In the genomic region with DNA sequence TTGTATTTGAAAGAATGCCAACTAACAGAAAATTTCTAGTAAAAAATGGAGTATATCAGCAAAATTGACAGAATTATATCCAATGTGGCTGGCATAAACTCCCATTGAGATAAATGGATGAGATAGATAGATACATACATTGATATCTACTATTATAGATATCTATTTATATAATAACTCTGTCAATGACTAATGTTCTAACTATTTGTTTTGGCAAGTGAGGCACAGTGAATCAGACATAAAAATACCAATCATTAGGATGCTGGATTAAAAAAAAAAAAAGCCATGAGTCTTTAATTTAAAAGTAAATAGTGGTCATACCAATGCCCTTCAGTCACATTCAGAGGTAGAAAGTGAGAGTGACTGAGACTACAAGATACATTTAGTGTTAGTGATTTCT, we compare ENCODE assay signal across 15 cellular contexts. TPM values are rescaled to one million over a fixed set of nuclear protein-coding genes. Genes with fewer than 3 reads are reported as not detected.
DNase-seq lines count a peak whose midpoint lies in the region; ATAC-seq and TF ChIP-seq lines count a peak whose summit lies in the region.
"Had no signal": no experiment of that assay in that cellular context is flagged by ENCODE, and none has a peak within 500 bp of the region (broad histone marks: within the 10 kb centered on the region; RNA-seq: fewer than 3 reads in every experiment).

No MANE protein-coding gene starts in this region.

- no peak for ATAC-seq in HG03095 (IDR thresholded peaks at IDR 0.05; ENCODE audit: unreplicated experiment)
- no peak for ATAC-seq in HG02970 (IDR thresholded peaks at IDR 0.05; ENCODE audit: low FRiP score, unreplicated experiment)
- ATAC-seq: activated T-cell treated with anti-CD3 and anti-CD28 coated beads, Interleukin-2, amount 50 U/mL, for 4 hours had no signal

- H3K79me1 ChIP-seq in mesenchymal stem cell (replicated peaks; ENCODE audit: low read length, poor library complexity, severe bottlenecking) (no peaks in the 10 kb centered on the region), trophoblast cell (ENCODE audit: low read length) (no peaks in the 10 kb centered on the region)

- peak; percentile 46 for DNase-seq in AG09309 (ENCODE audit: low read depth)
- peak; percentile 36 for DNase-seq in NCI-H226
- DNase-seq in choroid plexus epithelial cell (ENCODE audit: low read depth), result peak; percentile 63
- no peak for DNase-seq in mesenchymal stem cell
- no peak for DNase-seq in trophoblast cell
- DNase-seq in NCI-H748 (lab: John Stamatoyannopoulos, UW; ENCODE audit: unreplicated experiment), result no peak
- DNase-seq: activated CD4-positive, alpha-beta T cell treated with anti-CD3 and anti-CD28 coated beads, Interleukin-2, amount 10 ng/mL, durations not matched to agents 7 days and 5 days; activated T-cell treated with anti-CD3 and anti-CD28 coated beads, Interleukin-2, amount 50 U/mL, for 4 hours; DND-41; midbrain; NCI-H2107; spleen had no signal

- H3K23ac ChIP-seq in mesenchymal stem cell (ENCODE audit: low read length in 2 of 2), result no peak overlapping the region
- no peak overlapping the region for H3K23ac ChIP-seq in trophoblast cell (ENCODE audit: low read length)

- H2BK15ac ChIP-seq in mesenchymal stem cell (ENCODE audit: low read depth, poor library complexity, severe bottlenecking), result no peak overlapping the region

- no peak overlapping the region for H3K18ac ChIP-seq in mesenchymal stem cell (ENCODE audit: low read depth in 1 of 2, low read length in 2 of 2)
- H3K18ac ChIP-seq in trophoblast cell (ENCODE audit: low read length), result no peak overlapping the region

- H2BK12ac ChIP-seq in mesenchymal stem cell (ENCODE audit: low read length in 2 of 2) (no peak overlapping the region), trophoblast cell (ENCODE audit: low read length) (no peak overlapping the region)

- H3K36me3 ChIP-seq in mesenchymal stem cell (ENCODE audit: control insufficient read depth in 1 of 2, insufficient read depth in 2 of 2, low read depth in 1 of 2, low read length in 2 of 2) (no peaks in the 10 kb centered on the region), trophoblast cell (ENCODE audit: control insufficient read depth in 1 of 2, insufficient read depth in 2 of 2, low read length in 2 of 2) (no peaks in the 10 kb centered on the region)
- H3K36me3 ChIP-seq: BLaER1 treated with 17β-estradiol and CSF1 and Interleukin-3, amounts not matched to agents 10 nM and 100 nM; spleen had no signal

- no peak overlapping the region for H4K8ac ChIP-seq in mesenchymal stem cell (ENCODE audit: low read length)
- no peak overlapping the region for H4K8ac ChIP-seq in trophoblast cell (ENCODE audit: low read depth, low read length)

- H3K4me1 ChIP-seq in mesenchymal stem cell (ENCODE audit: control insufficient read depth, insufficient read depth, low read depth, low read length), result no peaks in the 10 kb centered on the region
- peaks cover 0 to 3% of the 10 kb centered on the region in 2 experiments for H3K4me1 ChIP-seq in trophoblast cell (ENCODE audit: control insufficient read depth in 1 of 2, insufficient read depth in 2 of 2, low read length in 2 of 2)
- H3K4me1 ChIP-seq: spleen had no signal

- no peak for TF ChIP-seq CTCF in AG09309 (IDR thresholded peaks at IDR 0.05; ENCODE audit: control insufficient read depth, insufficient read depth, low read depth, low read length, missing control alignments)
- no peak for TF ChIP-seq CTCF in choroid plexus epithelial cell (conservative IDR thresholded peaks at IDR 0.05; ENCODE audit: low read depth, low read length)

- H3K27ac ChIP-seq in mesenchymal stem cell (ENCODE audit: low read length, poor library complexity, severe bottlenecking) (no peak overlapping the region), trophoblast cell (ENCODE audit: low read depth, low read length) (no peak overlapping the region)
- H3K27ac ChIP-seq: BLaER1 treated with 17β-estradiol and CSF1 and Interleukin-3, amounts not matched to agents 10 nM and 100 nM; spleen had no signal

- no peak overlapping the region for H3K14ac ChIP-seq in mesenchymal stem cell (ENCODE audit: low read length in 2 of 2)
- no peak overlapping the region for H3K14ac ChIP-seq in trophoblast cell (ENCODE audit: low read length)

- H3K4me3 ChIP-seq in AG09309 (ENCODE audit: control insufficient read depth, low read depth, low read length), result no peak overlapping the region
- H3K4me3 ChIP-seq in choroid plexus epithelial cell (ENCODE audit: low read depth, low read length), result no peak overlapping the region
- H3K4me3 ChIP-seq in mesenchymal stem cell (ENCODE audit: insufficient read depth in 1 of 2, low read depth in 1 of 2, low read length in 2 of 2), result no peak overlapping the region
- no peak overlapping the region for H3K4me3 ChIP-seq in trophoblast cell (ENCODE audit: low read depth, low read length)
- H3K4me3 ChIP-seq: BLaER1 treated with 17β-estradiol and CSF1 and Interleukin-3, amounts not matched to agents 10 nM and 100 nM; spleen had no signal

- peak overlapping the region; percentile 18 for H3K9ac ChIP-seq in mesenchymal stem cell (ENCODE audit: low read length)
- no peak overlapping the region for H3K9ac ChIP-seq in trophoblast cell (ENCODE audit: low read length)
- H3K9ac ChIP-seq: BLaER1 treated with 17β-estradiol and CSF1 and Interleukin-3, amounts not matched to agents 10 nM and 100 nM had no signal

- H3K4me2 ChIP-seq in mesenchymal stem cell (ENCODE audit: low read length, poor library complexity, severe bottlenecking) (no peak overlapping the region), trophoblast cell (ENCODE audit: low read length) (no peak overlapping the region)
- H3K4me2 ChIP-seq: BLaER1 treated with 17β-estradiol and CSF1 and Interleukin-3, amounts not matched to agents 10 nM and 100 nM had no signal

- no peaks in the 10 kb centered on the region for H3K79me2 ChIP-seq in trophoblast cell (ENCODE audit: control insufficient read depth, insufficient read depth, low read length, poor library complexity)

- H4K12ac ChIP-seq in trophoblast cell (ENCODE audit: low read depth, low read length), result no peak overlapping the region

- H2BK120ac ChIP-seq in mesenchymal stem cell (ENCODE audit: low read depth, low read length) (no peak overlapping the region), trophoblast cell (ENCODE audit: insufficient read depth, low read length, poor library complexity) (no peak overlapping the region)

- H3K9me3 ChIP-seq in mesenchymal stem cell (ENCODE audit: control insufficient read depth, low read length) (no peaks in the 10 kb centered on the region), trophoblast cell (ENCODE audit: insufficient read depth, low read depth, low read length) (no peaks in the 10 kb centered on the region)

- H2AFZ ChIP-seq in mesenchymal stem cell (ENCODE audit: low read depth, low read length), result no peak overlapping the region
- no peak overlapping the region for H2AFZ ChIP-seq in trophoblast cell (ENCODE audit: insufficient read depth, low read length, poor library complexity)

- no peaks in the 10 kb centered on the region for H3K27me3 ChIP-seq in mesenchymal stem cell (ENCODE audit: control insufficient read depth in 1 of 2, insufficient read depth in 1 of 2, low read length in 2 of 2)
- H3K27me3 ChIP-seq in trophoblast cell (ENCODE audit: insufficient read depth, low read length), result no peaks in the 10 kb centered on the region
- H3K27me3 ChIP-seq: BLaER1 treated with 17β-estradiol and CSF1 and Interleukin-3, amounts not matched to agents 10 nM and 100 nM; spleen had no signal

- no peak overlapping the region for H2AK5ac ChIP-seq in mesenchymal stem cell (ENCODE audit: low read length, severe bottlenecking)
- H2AK5ac ChIP-seq in trophoblast cell (ENCODE audit: low read length), result no peak overlapping the region

- H3K4ac ChIP-seq in mesenchymal stem cell (ENCODE audit: low read depth in 1 of 2, low read length in 2 of 2), result no peak overlapping the region
- no peak overlapping the region for H3K4ac ChIP-seq in trophoblast cell (ENCODE audit: low read depth, low read length)

- H2BK5ac ChIP-seq in mesenchymal stem cell (ENCODE audit: low read depth, low read length, poor library complexity, severe bottlenecking) (no peak overlapping the region), trophoblast cell (ENCODE audit: low read depth, low read length, poor library complexity) (no peak overlapping the region)

- H4K91ac ChIP-seq in mesenchymal stem cell (ENCODE audit: low read length) (no peak overlapping the region), trophoblast cell (ENCODE audit: low read depth, low read length) (no peak overlapping the region)

RNA-seq across cellular contexts. Expression of gene GLIPR1, which starts 33.7 kb away (rescaled TPM):
- 29.1 TPM for polyA plus RNA-seq in mesenchymal stem cell (2013, experiment 1 of 2)
- polyA plus RNA-seq in mesenchymal stem cell (2013, experiment 2 of 2), result 31.3 TPM
- polyA plus RNA-seq in trophoblast cell (2013), result 19.6 and 20.8 TPM in 2 replicates

RNA-seq across cellular contexts. Expression of gene GLIPR1L2, which starts 56.0 kb away (rescaled TPM):
- polyA plus RNA-seq in mesenchymal stem cell (2013, experiment 1 of 2), result 0.23 TPM
- 0.32 TPM for polyA plus RNA-seq in mesenchymal stem cell (2013, experiment 2 of 2)
- polyA plus RNA-seq in trophoblast cell (2013), result 0.24 and 0.31 TPM in 2 replicates

Comparison
In these comparisons a context has a peak if more than half of its experiments do, and no peak if none do; other contexts are left out.
1. DNase-seq: peak in AG09309 (single experiment), NCI-H226 (single experiment) and choroid plexus epithelial cell (single experiment); none in mesenchymal stem cell (single experiment), trophoblast cell (0 of 2) and NCI-H748 (single experiment).